In genomic region chrX:44949125-44949524, GRCh38 we compare ENCODE assay signal across 33 cellular contexts.
"Had no signal": no experiment of that assay in that cellular context is flagged by ENCODE, and none has a peak within 500 bp of the region (broad histone marks: within the 10 kb centered on the region; RNA-seq: fewer than 3 reads in every experiment).

No MANE protein-coding gene starts in this region.

- H3K9me3 ChIP-seq: body of pancreas, Peyer's patch had no signal

- H3K27me3 ChIP-seq: adrenal gland, body of pancreas, breast epithelium, Peyer's patch had no signal

- H3K27me3 Mint-ChIP-seq: activated CD4-positive, alpha-beta T cell treated with anti-CD3 and anti-CD28 coated beads, Interleukin-2, amount 10 ng/mL, durations not matched to agents 24 days and 14 days; activated CD8-positive, alpha-beta T cell treated with anti-CD3 and anti-CD28 coated beads for 36 hours; activated naive CD4-positive, alpha-beta T cell treated with anti-CD3 and anti-CD28 coated beads, Interleukin-2, amount 50 U/mL, for 24 hours had no signal

- H3K4me3 ChIP-seq: adrenal gland, body of pancreas, breast epithelium, Peyer's patch had no signal

- ATAC-seq: activated CD8-positive, alpha-beta T cell treated with anti-CD3 and anti-CD28 coated beads for 36 hours; body of pancreas; PC-3; Right ventricle myocardium inferior had no signal

- H3K27ac Mint-ChIP-seq: activated CD4-positive, alpha-beta T cell treated with anti-CD3 and anti-CD28 coated beads, Interleukin-2, amount 10 ng/mL, durations not matched to agents 24 days and 14 days; activated naive CD4-positive, alpha-beta T cell treated with anti-CD3 and anti-CD28 coated beads, Interleukin-2, amount 50 U/mL, for 24 hours; activated T-helper 2 cell treated with anti-CD3 and anti-CD28 coated beads, Interferon-gamma antibody, Interleukin-2, Interleukin-4, amounts not matched to agents 10 μg/mL and 5 μg/mL and 100 μg/mL, durations not matched to agents 14 hours and 24 hours and 36 hours had no signal

- DNase-seq: activated CD4-positive, alpha-beta T cell treated with anti-CD3 and anti-CD28 coated beads, Interleukin-2, amount 10 ng/mL, durations not matched to agents 24 days and 14 days; activated CD4-positive, alpha-beta T cell treated with anti-CD3 and anti-CD28 coated beads, Interleukin-2, amount 50 U/mL, for 4 hours; activated CD8-positive, alpha-beta T cell treated with anti-CD3 and anti-CD28 coated beads for 36 hours; activated gamma-delta T cell; activated naive CD4-positive, alpha-beta T cell treated with Interleukin-2 at 50 U/mL for 16 hours; activated T-cell treated with anti-CD3 and anti-CD28 coated beads, Interleukin-2, amount 50 U/mL, for 1 hour; adrenal gland; body of pancreas; central memory CD4-positive, alpha-beta T cell; NCI-H1092 treated with DMSO at 0.1 percent for 48 hours; NCI-H1417; NCI-H146; NCI-H187; NCI-H2029 treated with DMSO at 0.1 percent for 48 hours; NCI-H2107; NCI-H2171; NCI-H510A; NCI-H526; NCI-H748 treated with DMSO at 0.1 percent for 48 hours; NK-92 treated with Interleukin-12 subunit alpha and Interleukin-12 subunit beta, amount 100 ng/mL, for 24 hours; PC-3; Peyer's patch; SIG-M5; SW 1271; T-helper 1 cell; T-helper 2 cell; T1000; WERI-Rb-1 had no signal

- H3K4me3 Mint-ChIP-seq: activated CD4-positive, alpha-beta T cell treated with anti-CD3 and anti-CD28 coated beads, Interleukin-2, amount 10 ng/mL, durations not matched to agents 24 days and 14 days; activated CD8-positive, alpha-beta T cell treated with anti-CD3 and anti-CD28 coated beads for 36 hours; activated naive CD4-positive, alpha-beta T cell treated with anti-CD3 and anti-CD28 coated beads, Interleukin-2, amount 50 U/mL, for 24 hours had no signal

- H3K27ac ChIP-seq: adrenal gland, body of pancreas, breast epithelium, Peyer's patch, RWPE1, WERI-Rb-1 had no signal

- H3K9me3 Mint-ChIP-seq: activated CD4-positive, alpha-beta T cell treated with anti-CD3 and anti-CD28 coated beads, Interleukin-2, amount 10 ng/mL, durations not matched to agents 24 days and 14 days; activated naive CD4-positive, alpha-beta T cell treated with anti-CD3 and anti-CD28 coated beads, Interleukin-2, amount 50 U/mL, for 24 hours had no signal

- H3K36me3 ChIP-seq: adrenal gland, breast epithelium, Peyer's patch, WERI-Rb-1 had no signal

- H3K4me1 ChIP-seq: breast epithelium, Peyer's patch had no signal
